In genomic region chr18:42712065-42712464, GRCh38 we compare ENCODE assay signal across 31 cellular contexts.
"Had no signal": no experiment of that assay in that cellular context is flagged by ENCODE, and none has a peak within 500 bp of the region (broad histone marks: within the 10 kb centered on the region; RNA-seq: fewer than 3 reads in every experiment).

No MANE protein-coding gene starts in this region.

- H3K27ac Mint-ChIP-seq: activated CD4-positive, alpha-beta memory T cell treated with anti-CD3 and anti-CD28 coated beads for 36 hours; activated CD4-positive, alpha-beta T cell treated with anti-CD3 and anti-CD28 coated beads for 36 hours; activated CD4-positive, alpha-beta T cell treated with anti-CD3 and anti-CD28 coated beads, Interleukin-2, amount 10 ng/mL, durations not matched to agents 24 days and 14 days; activated CD8-positive, alpha-beta memory T cell treated with anti-CD3 and anti-CD28 coated beads, Interleukin-2, amount 10 ng/mL, durations not matched to agents 7 days and 5 days; activated CD8-positive, alpha-beta T cell treated with anti-CD3 and anti-CD28 coated beads, Interleukin-2, amount 10 ng/mL, durations not matched to agents 7 days and 5 days; activated naive CD4-positive, alpha-beta T cell treated with anti-CD3 and anti-CD28 coated beads, Interleukin-2, amount 10 ng/mL, durations not matched to agents 7 days and 5 days; activated naive CD4-positive, alpha-beta T cell treated with anti-CD3 and anti-CD28 coated beads, Interleukin-2, amount 50 U/mL, for 72 hours; activated naive CD8-positive, alpha-beta T cell treated with anti-CD3 and anti-CD28 coated beads, Interleukin-2, amount 10 ng/mL, durations not matched to agents 7 days and 5 days; activated T-helper 1 cell treated with anti-CD3 and anti-CD28 coated beads, Interleukin-12 subunit alpha, Interleukin-12 subunit beta, Interleukin-2, Interleukin-4 antibody, amounts not matched to agents 30 ng/mL and 10 ng/mL and 1 ng/mL, durations not matched to agents 14 hours and 24 hours and 36 hours; brain had no signal

- H3K27ac ChIP-seq: ascending aorta, breast epithelium, cardiac muscle cell, colonic mucosa, esophagus muscularis mucosa, foreskin keratinocyte, gastrocnemius medialis, heart left ventricle had no signal

- H3K4me3 Mint-ChIP-seq: activated CD4-positive, alpha-beta memory T cell treated with anti-CD3 and anti-CD28 coated beads for 36 hours; activated CD4-positive, alpha-beta T cell treated with anti-CD3 and anti-CD28 coated beads for 36 hours; activated CD4-positive, alpha-beta T cell treated with anti-CD3 and anti-CD28 coated beads, Interleukin-2, amount 10 ng/mL, durations not matched to agents 24 days and 14 days; activated CD8-positive, alpha-beta memory T cell treated with anti-CD3 and anti-CD28 coated beads, Interleukin-2, amount 10 ng/mL, durations not matched to agents 7 days and 5 days; activated CD8-positive, alpha-beta T cell treated with anti-CD3 and anti-CD28 coated beads, Interleukin-2, amount 10 ng/mL, durations not matched to agents 7 days and 5 days; activated naive CD4-positive, alpha-beta T cell treated with anti-CD3 and anti-CD28 coated beads, Interleukin-2, amount 10 ng/mL, durations not matched to agents 7 days and 5 days; activated naive CD8-positive, alpha-beta T cell treated with anti-CD3 and anti-CD28 coated beads, Interleukin-2, amount 10 ng/mL, durations not matched to agents 7 days and 5 days; activated T-helper 1 cell treated with anti-CD3 and anti-CD28 coated beads, Interleukin-12 subunit alpha, Interleukin-12 subunit beta, Interleukin-2, Interleukin-4 antibody, amounts not matched to agents 30 ng/mL and 10 ng/mL and 1 ng/mL, durations not matched to agents 14 hours and 24 hours and 36 hours; brain had no signal

- H3K36me3 Mint-ChIP-seq: activated CD4-positive, alpha-beta memory T cell treated with anti-CD3 and anti-CD28 coated beads for 36 hours; activated CD8-positive, alpha-beta memory T cell treated with anti-CD3 and anti-CD28 coated beads, Interleukin-2, amount 10 ng/mL, durations not matched to agents 7 days and 5 days; activated naive CD4-positive, alpha-beta T cell treated with anti-CD3 and anti-CD28 coated beads, Interleukin-2, amount 10 ng/mL, durations not matched to agents 7 days and 5 days; activated naive CD4-positive, alpha-beta T cell treated with anti-CD3 and anti-CD28 coated beads, Interleukin-2, amount 50 U/mL, for 72 hours; activated naive CD8-positive, alpha-beta T cell treated with anti-CD3 and anti-CD28 coated beads, Interleukin-2, amount 10 ng/mL, durations not matched to agents 7 days and 5 days; brain had no signal

- H3K4me1 Mint-ChIP-seq: activated CD4-positive, alpha-beta T cell treated with anti-CD3 and anti-CD28 coated beads for 36 hours; activated CD4-positive, alpha-beta T cell treated with anti-CD3 and anti-CD28 coated beads, Interleukin-2, amount 10 ng/mL, durations not matched to agents 24 days and 14 days; activated CD8-positive, alpha-beta memory T cell treated with anti-CD3 and anti-CD28 coated beads, Interleukin-2, amount 10 ng/mL, durations not matched to agents 7 days and 5 days; activated naive CD4-positive, alpha-beta T cell treated with anti-CD3 and anti-CD28 coated beads, Interleukin-2, amount 10 ng/mL, durations not matched to agents 7 days and 5 days; activated naive CD8-positive, alpha-beta T cell treated with anti-CD3 and anti-CD28 coated beads, Interleukin-2, amount 10 ng/mL, durations not matched to agents 7 days and 5 days had no signal

- DNase-seq: activated CD4-positive, alpha-beta memory T cell treated with anti-CD3 and anti-CD28 coated beads for 36 hours; activated CD4-positive, alpha-beta T cell treated with anti-CD3 and anti-CD28 coated beads for 36 hours; activated CD4-positive, alpha-beta T cell treated with anti-CD3 and anti-CD28 coated beads, Interleukin-2, amount 10 ng/mL, durations not matched to agents 24 days and 14 days; activated CD4-positive, CD25-positive, alpha-beta regulatory T cell; activated CD4-positive, CD25-positive, alpha-beta regulatory T cell treated with anti-CD3 and anti-CD28 coated beads, Interleukin-2, amount 50 U/mL, for 72 hours; activated CD8-positive, alpha-beta memory T cell treated with anti-CD3 and anti-CD28 coated beads, Interleukin-2, amount 10 ng/mL, durations not matched to agents 7 days and 5 days; activated CD8-positive, alpha-beta memory T cell treated with anti-CD3 and anti-CD28 coated beads, Interleukin-2, amount 50 U/mL, for 4 hours; activated CD8-positive, alpha-beta T cell treated with anti-CD3 and anti-CD28 coated beads, Interleukin-2, amount 10 ng/mL, durations not matched to agents 7 days and 5 days; activated gamma-delta T cell; activated naive CD4-positive, alpha-beta T cell; activated naive CD4-positive, alpha-beta T cell treated with anti-CD3 and anti-CD28 coated beads, Interleukin-2, amount 10 ng/mL, durations not matched to agents 7 days and 5 days; activated naive CD8-positive, alpha-beta T cell treated with anti-CD3 and anti-CD28 coated beads, Interleukin-2, amount 10 ng/mL, durations not matched to agents 7 days and 5 days; activated T-cell treated with anti-CD3 and anti-CD28 coated beads, Interleukin-2, amount 50 U/mL, for 1 hour; activated T-cell treated with anti-CD3 and anti-CD28 coated beads, Interleukin-2, amount 50 U/mL, for 48 hours; central memory CD4-positive, alpha-beta T cell; cerebellar nuclear complex; colonic mucosa; effector memory CD4-positive, alpha-beta T cell; erythroblast; foreskin keratinocyte; gastrocnemius medialis; glutamatergic neuron; heart left ventricle; T-helper 2 cell had no signal

- H3K27me3 ChIP-seq: ascending aorta, breast epithelium, cardiac muscle cell, colonic mucosa, esophagus muscularis mucosa, foreskin keratinocyte, gastrocnemius medialis, heart left ventricle had no signal

- ATAC-seq: activated CD4-positive, alpha-beta T cell treated with anti-CD3 and anti-CD28 coated beads for 36 hours; activated CD8-positive, alpha-beta memory T cell treated with anti-CD3 and anti-CD28 coated beads, Interleukin-2, amount 10 ng/mL, durations not matched to agents 7 days and 5 days; activated CD8-positive, alpha-beta T cell treated with anti-CD3 and anti-CD28 coated beads, Interleukin-2, amount 10 ng/mL, durations not matched to agents 7 days and 5 days; activated naive CD4-positive, alpha-beta T cell treated with anti-CD3 and anti-CD28 coated beads, Interleukin-2, amount 50 U/mL, for 72 hours; foreskin keratinocyte; gastrocnemius medialis; heart left ventricle had no signal

- H3K4me1 ChIP-seq: ascending aorta, breast epithelium, colonic mucosa, esophagus muscularis mucosa, foreskin keratinocyte, gastrocnemius medialis, heart left ventricle had no signal

- H3K4me3 ChIP-seq: ascending aorta, breast epithelium, cardiac muscle cell, colonic mucosa, esophagus muscularis mucosa, gastrocnemius medialis, heart left ventricle had no signal

- H3K36me3 ChIP-seq: ascending aorta, breast epithelium, cardiac muscle cell, colonic mucosa, esophagus muscularis mucosa, gastrocnemius medialis, heart left ventricle had no signal

- H3K9me3 Mint-ChIP-seq: activated CD4-positive, alpha-beta T cell treated with anti-CD3 and anti-CD28 coated beads, Interleukin-2, amount 10 ng/mL, durations not matched to agents 24 days and 14 days had no signal

- H3K9me3 ChIP-seq: ascending aorta, breast epithelium, colonic mucosa, esophagus muscularis mucosa, gastrocnemius medialis, heart left ventricle had no signal

- H3K27me3 Mint-ChIP-seq: activated CD4-positive, alpha-beta memory T cell treated with anti-CD3 and anti-CD28 coated beads for 36 hours; activated CD4-positive, alpha-beta T cell treated with anti-CD3 and anti-CD28 coated beads for 36 hours; activated CD4-positive, alpha-beta T cell treated with anti-CD3 and anti-CD28 coated beads, Interleukin-2, amount 10 ng/mL, durations not matched to agents 24 days and 14 days; activated CD8-positive, alpha-beta memory T cell treated with anti-CD3 and anti-CD28 coated beads, Interleukin-2, amount 10 ng/mL, durations not matched to agents 7 days and 5 days; activated naive CD4-positive, alpha-beta T cell treated with anti-CD3 and anti-CD28 coated beads, Interleukin-2, amount 10 ng/mL, durations not matched to agents 7 days and 5 days; activated naive CD8-positive, alpha-beta T cell treated with anti-CD3 and anti-CD28 coated beads, Interleukin-2, amount 10 ng/mL, durations not matched to agents 7 days and 5 days; brain had no signal
